Comparison of ENCODE assay signal across 24 cellular contexts in the genomic region with DNA sequence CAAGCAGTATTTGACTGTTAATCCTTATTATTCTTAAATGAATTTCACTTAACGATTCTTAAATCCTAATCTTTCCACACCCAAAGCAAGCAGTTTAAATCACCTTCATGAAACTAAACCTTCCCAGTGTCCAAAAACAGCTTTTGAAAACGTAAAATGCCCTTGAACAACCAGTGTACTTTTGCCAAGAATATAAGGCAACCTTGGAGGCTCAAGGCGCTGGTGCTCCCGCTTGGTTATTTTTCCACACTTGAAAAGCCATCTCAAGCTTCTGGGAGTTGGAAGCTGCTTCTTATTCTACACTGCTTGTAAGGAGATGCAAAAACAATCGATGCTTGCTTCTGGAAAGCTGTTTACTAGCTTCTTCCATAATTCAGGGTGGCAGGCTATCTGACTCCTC.
"Had no signal": no experiment of that assay in that cellular context is flagged by ENCODE, and none has a peak within 500 bp of the region (broad histone marks: within the 10 kb centered on the region; RNA-seq: fewer than 3 reads in every experiment).

No MANE protein-coding gene starts in this region.

- ATAC-seq: effector memory CD8-positive, alpha-beta T cell; esophagus mucosa; foreskin keratinocyte; gastrocnemius medialis; gastroesophageal sphincter; heart left ventricle; heart right ventricle had no signal

- H3K9me3 Mint-ChIP-seq: endodermal cell had no signal

- H3K27me3 Mint-ChIP-seq: dendritic cell treated with granulocyte-macrophage colony-stimulating factor and Interleukin-4, amounts not matched to agents 40 ng/mL and 50 ng/mL, for 4 days; effector memory CD8-positive, alpha-beta T cell had no signal

- H3K4me3 ChIP-seq: colonic mucosa, coronary artery, dorsolateral prefrontal cortex, esophagus muscularis mucosa, esophagus squamous epithelium, gastrocnemius medialis, gastroesophageal sphincter, heart left ventricle, heart right ventricle had no signal

- H3K4me1 ChIP-seq: colonic mucosa, esophagus muscularis mucosa, esophagus squamous epithelium, gastrocnemius medialis, gastroesophageal sphincter, heart left ventricle, heart right ventricle had no signal

- H3K36me3 ChIP-seq: colonic mucosa, esophagus muscularis mucosa, esophagus squamous epithelium, gastrocnemius medialis, gastroesophageal sphincter, heart left ventricle, heart right ventricle had no signal

- H3K27ac Mint-ChIP-seq: dendritic cell treated with granulocyte-macrophage colony-stimulating factor and Interleukin-4, amounts not matched to agents 40 ng/mL and 50 ng/mL, for 4 days; effector memory CD8-positive, alpha-beta T cell; endodermal cell had no signal

- H3K27me3 ChIP-seq: colonic mucosa, dorsolateral prefrontal cortex, esophagus muscularis mucosa, esophagus squamous epithelium, foreskin keratinocyte, gastrocnemius medialis, gastroesophageal sphincter, heart left ventricle, heart right ventricle had no signal

- H3K4me3 Mint-ChIP-seq: dendritic cell treated with granulocyte-macrophage colony-stimulating factor and Interleukin-4, amounts not matched to agents 40 ng/mL and 50 ng/mL, for 4 days; effector memory CD8-positive, alpha-beta T cell; endodermal cell had no signal

- DNase-seq: colonic mucosa; cortex of kidney; dermis blood vessel endothelial cell; dorsolateral prefrontal cortex; effector CD4-positive, alpha-beta T cell; effector CD8-positive, alpha-beta T cell; effector memory CD4-positive, alpha-beta T cell; effector memory CD8-positive, alpha-beta T cell; endodermal cell; erythroblast; esophagus squamous epithelium; foreskin fibroblast; foreskin keratinocyte; foreskin melanocyte; gastrocnemius medialis; glutamatergic neuron; heart left ventricle; heart right ventricle had no signal

- H3K9me3 ChIP-seq: colonic mucosa, esophagus muscularis mucosa, esophagus squamous epithelium, gastrocnemius medialis, gastroesophageal sphincter, heart left ventricle, heart right ventricle had no signal

- H3K27ac ChIP-seq: colonic mucosa, coronary artery, dorsolateral prefrontal cortex, epithelial cell of prostate, esophagus muscularis mucosa, esophagus squamous epithelium, foreskin keratinocyte, gastrocnemius medialis, gastroesophageal sphincter, heart left ventricle, heart right ventricle had no signal
